ENCODE assay signal across 20 cellular contexts in genomic region chr7:114917211-114917839, GRCh38. TPM values are rescaled to one million over a fixed set of nuclear protein-coding genes. Genes with fewer than 3 reads are reported as not detected.
DNase-seq lines count a peak whose midpoint lies in the region; ATAC-seq, FAIRE-seq and TF ChIP-seq lines count a peak whose summit lies in the region.
"Had no signal": no experiment of that assay in that cellular context is flagged by ENCODE, and none has a peak within 500 bp of the region (broad histone marks: within the 10 kb centered on the region; RNA-seq: fewer than 3 reads in every experiment).

No MANE protein-coding gene starts in this region.

- no peak overlapping the region for H2BK5ac ChIP-seq in neuronal stem cell (ENCODE audit: low read length)

- H3K36me3 ChIP-seq in OCI-LY3 (replicated peaks; ENCODE audit: low read depth, low read length) (no peaks in the 10 kb centered on the region), GM12878 (ENCODE audit: control insufficient read depth in 2 of 2, insufficient read depth in 2 of 2, low read length in 1 of 2) (no peaks in the 10 kb centered on the region), esophagus squamous epithelium (no peaks in the 10 kb centered on the region), neuronal stem cell (replicated peaks in 1 of 2; ENCODE audit: control insufficient read depth in 2 of 2, insufficient read depth in 2 of 2, low read length in 2 of 2) (no peaks in the 10 kb centered on the region)
- H3K36me3 ChIP-seq: HAP-1, MG63, neural progenitor cell, suprapubic skin had no signal

- no peaks in the 10 kb centered on the region for H3K27me3 Mint-ChIP-seq in activated naive CD4-positive, alpha-beta T cell treated with anti-CD3 and anti-CD28 coated beads, Interleukin-2, amount 10 ng/mL, durations not matched to agents 7 days and 5 days
- no peaks in the 10 kb centered on the region for H3K27me3 Mint-ChIP-seq in type B pancreatic cell
- H3K27me3 Mint-ChIP-seq in HFFc6 (ENCODE audit: insufficient read depth), result no peaks in the 10 kb centered on the region

- H2BK12ac ChIP-seq in neuronal stem cell (ENCODE audit: low read length), result no peak overlapping the region

- H3K9ac ChIP-seq in OCI-LY3 (ENCODE audit: low read length) (peak overlapping the region; percentile 89), GM12878 (ENCODE audit: control insufficient read depth, insufficient read depth, low read length) (peak overlapping the region; percentile 76), neuronal stem cell (ENCODE audit: low read depth, low read length, poor library complexity) (no peak overlapping the region)
- H3K9ac ChIP-seq: neural progenitor cell had no signal

- H3K4me3 ChIP-seq in OCI-LY3 (ENCODE audit: low read length) (peak overlapping the region; percentile 67), GM12878 (peak overlapping the region; percentile 54), esophagus squamous epithelium (no peak overlapping the region), neuronal stem cell (ENCODE audit: low read length in 2 of 2) (no peak overlapping the region)
- H3K4me3 ChIP-seq: dorsolateral prefrontal cortex, HAP-1, MG63, neural progenitor cell, suprapubic skin had no signal

- H3K79me2 ChIP-seq in OCI-LY3 (ENCODE audit: low read length) (peaks cover 40% of the 10 kb centered on the region), GM12878 (ENCODE audit: control insufficient read depth, insufficient read depth, low read length) (peaks cover 24% of the 10 kb centered on the region)

- SMC1A ChIA-PET in GM12878 (lab: Charles Lee; ENCODE audit: uncharacterized antibody, unreplicated experiment), result interaction anchor here (0.9 to 8.9 kb wide), 14 partner anchors 8 to 139 kb away, joined by 3 to 122 read pairs (median 5); no protein-coding TSS in a partner anchor

- peak overlapping the region; percentile 79 to 87 for H3K27ac Mint-ChIP-seq in activated naive CD4-positive, alpha-beta T cell treated with anti-CD3 and anti-CD28 coated beads, Interleukin-2, amount 50 U/mL, for 72 hours
- H3K27ac Mint-ChIP-seq in activated naive CD4-positive, alpha-beta T cell treated with anti-CD3 and anti-CD28 coated beads, Interleukin-2, amount 10 ng/mL, durations not matched to agents 7 days and 5 days, result no peak overlapping the region
- H3K27ac Mint-ChIP-seq in type B pancreatic cell (peak overlapping the region; percentile 25), HFFc6 (no peak overlapping the region)
- H3K27ac Mint-ChIP-seq: neural progenitor cell had no signal

- no peak for TF ChIP-seq RAD21 in GM12878 (IDR thresholded peaks at IDR 0.05; ENCODE audit: insufficient read depth, low read depth, low read length)

- no peak overlapping the region for H3K4ac ChIP-seq in neuronal stem cell (ENCODE audit: low read length)

- CTCF ChIA-PET in activated naive CD4-positive, alpha-beta T cell treated with anti-CD3 and anti-CD28 coated beads, Interleukin-2, amount 10 ng/mL, durations not matched to agents 7 days and 5 days (lab: Charles Lee), result no interaction called here
- CTCF ChIA-PET in GM12878 (lab: Yijun Ruan, JAX), result interaction anchor here (1.2 to 3.5 kb wide), 9 partner anchors 10 to 90 kb away, joined by 3 to 19 read pairs (median 7); no protein-coding TSS in a partner anchor

- H3K14ac ChIP-seq in neuronal stem cell (ENCODE audit: low read length), result no peak overlapping the region

- POLR2A ChIA-PET in GM12878 (lab: Charles Lee), result interaction anchor here (1.2 to 4.4 kb wide), 6 partner anchors 10 to 119 kb away, joined by 4 to 30 read pairs (median 4); no protein-coding TSS in a partner anchor

- peaks cover 65% of the 10 kb centered on the region for H3K4me1 ChIP-seq in OCI-LY3 (ENCODE audit: low read length)
- peaks cover 22% of the 10 kb centered on the region for H3K4me1 ChIP-seq in GM12878 (ENCODE audit: control insufficient read depth, insufficient read depth, low read length)
- H3K4me1 ChIP-seq in esophagus squamous epithelium, result peaks cover 0 to 36% (median 3%) of the 10 kb centered on the region in 3 donors
- peaks cover 0 to 1% of the 10 kb centered on the region in 2 donors for H3K4me1 ChIP-seq in neuronal stem cell (ENCODE audit: control insufficient read depth in 2 of 2, insufficient read depth in 1 of 2, low read depth in 1 of 2, low read length in 2 of 2)
- H3K4me1 ChIP-seq: HAP-1 had no signal

- H4K8ac ChIP-seq in neuronal stem cell (ENCODE audit: low read depth, low read length), result no peak overlapping the region

- no peak overlapping the region for H3K18ac ChIP-seq in neuronal stem cell (ENCODE audit: low read length)

- WGBS in GM12878 (ENCODE audit: insufficient coverage, insufficient replicate concordance, low lambda C conversion rate, missing lambda C conversion rate), result 2% methylated on average over 4 of the region's 4 CpGs
- WGBS in esophagus squamous epithelium, 2 donors, result 36 to 39% methylated on average over 4 of the region's 4 CpGs
- WGBS in neuronal stem cell (ENCODE audit: extremely low coverage in 2 of 2, insufficient read length in 2 of 2, insufficient replicate concordance in 1 of 2), 2 donors, result no CpG with 5 or more reads among the region's 4 CpGs

- intact Hi-C loops in GM12878 (cut with micrococcal nuclease; ENCODE audit: unreplicated experiment) (loop anchor here (2.0 kb wide), 1 partner anchor 53 kb away; no protein-coding TSS in a partner anchor), esophagus squamous epithelium (cut with DNase I) (no loop called here)

- H3K79me1 ChIP-seq in neuronal stem cell (ENCODE audit: low read depth, low read length), result no peaks in the 10 kb centered on the region

- no peaks in the 10 kb centered on the region for H3K27me3 ChIP-seq in OCI-LY3 (ENCODE audit: low read depth, low read length)
- H3K27me3 ChIP-seq in GM12878 (replicated peaks in 1 of 2; ENCODE audit: control insufficient read depth in 2 of 2, insufficient read depth in 2 of 2, low read length in 1 of 2), result no peaks in the 10 kb centered on the region
- H3K27me3 ChIP-seq in esophagus squamous epithelium, result no peaks in the 10 kb centered on the region
- H3K27me3 ChIP-seq in neuronal stem cell (ENCODE audit: control insufficient read depth in 3 of 3, insufficient read depth in 3 of 3, low read depth in 1 of 3, low read length in 3 of 3), result no peaks in the 10 kb centered on the region
- H3K27me3 ChIP-seq: MG63, suprapubic skin had no signal

- H2AFZ ChIP-seq in OCI-LY3 (ENCODE audit: low read depth, low read length), result no peak overlapping the region
- H2AFZ ChIP-seq in GM12878 (ENCODE audit: control insufficient read depth, low read depth, low read length), result peak overlapping the region; percentile 76
- H2AFZ ChIP-seq in neuronal stem cell (ENCODE audit: low read length), result no peak overlapping the region
- H2AFZ ChIP-seq: neural progenitor cell had no signal

- H2BK15ac ChIP-seq in neuronal stem cell (ENCODE audit: low read length), result no peak overlapping the region

- no peak overlapping the region for H4K91ac ChIP-seq in neuronal stem cell (ENCODE audit: low read depth, low read length, poor library complexity)

- peaks cover 5 to 24% of the 10 kb centered on the region in 2 donors for H3K36me3 Mint-ChIP-seq in activated naive CD4-positive, alpha-beta T cell treated with anti-CD3 and anti-CD28 coated beads, Interleukin-2, amount 50 U/mL, for 72 hours
- H3K36me3 Mint-ChIP-seq in activated naive CD4-positive, alpha-beta T cell treated with anti-CD3 and anti-CD28 coated beads, Interleukin-2, amount 10 ng/mL, durations not matched to agents 7 days and 5 days, result peaks cover 1% of the 10 kb centered on the region
- no peaks in the 10 kb centered on the region for H3K36me3 Mint-ChIP-seq in type B pancreatic cell
- H3K36me3 Mint-ChIP-seq in HFFc6 (ENCODE audit: low read depth), result no peaks in the 10 kb centered on the region
- H3K36me3 Mint-ChIP-seq: neural progenitor cell had no signal

- peak overlapping the region; percentile 97 for H3K27ac ChIP-seq in OCI-LY3 (ENCODE audit: low read length)
- peak overlapping the region; percentile 95 for H3K27ac ChIP-seq in GM12878 (ENCODE audit: control insufficient read depth, insufficient read depth)
- H3K27ac ChIP-seq in esophagus squamous epithelium, result peak overlapping the region in 2 of 4 donors; percentile 5 to 64
- H3K27ac ChIP-seq in neuronal stem cell (replicated peaks; ENCODE audit: low read length), result no peak overlapping the region
- H3K27ac ChIP-seq: dorsolateral prefrontal cortex, neural progenitor cell, suprapubic skin had no signal

- no peak for FAIRE-seq in GM12878 (lab: Jason Lieb, UNC)

- H3K9me3 ChIP-seq in OCI-LY3 (ENCODE audit: insufficient read depth, low read length), result no peaks in the 10 kb centered on the region
- no peaks in the 10 kb centered on the region for H3K9me3 ChIP-seq in GM12878 (replicated peaks; ENCODE audit: control insufficient read depth, insufficient read depth, low read length)
- H3K9me3 ChIP-seq in esophagus squamous epithelium, result no peaks in the 10 kb centered on the region
- no peaks in the 10 kb centered on the region for H3K9me3 ChIP-seq in neuronal stem cell (replicated peaks in 1 of 2; ENCODE audit: control insufficient read depth in 2 of 2, insufficient read depth in 1 of 2, low read depth in 1 of 2, low read length in 2 of 2)
- H3K9me3 ChIP-seq: HAP-1, MG63, suprapubic skin had no signal

- TF ChIP-seq EP300 in GM12878 (IDR thresholded peaks at IDR 0.05; ENCODE audit: borderline replicate concordance in 1 of 2, control insufficient read depth in 1 of 2, low read depth in 2 of 2, low read length in 2 of 2), result no peak

- peaks cover 0 to 7% of the 10 kb centered on the region in 2 donors for H3K9me3 Mint-ChIP-seq in activated naive CD4-positive, alpha-beta T cell treated with anti-CD3 and anti-CD28 coated beads, Interleukin-2, amount 50 U/mL, for 72 hours
- no peaks in the 10 kb centered on the region for H3K9me3 Mint-ChIP-seq in activated naive CD4-positive, alpha-beta T cell treated with anti-CD3 and anti-CD28 coated beads, Interleukin-2, amount 10 ng/mL, durations not matched to agents 7 days and 5 days
- H3K9me3 Mint-ChIP-seq in type B pancreatic cell, result no peaks in the 10 kb centered on the region
- H3K9me3 Mint-ChIP-seq in HFFc6, result no peaks in the 10 kb centered on the region
- H3K9me3 Mint-ChIP-seq: neural progenitor cell had no signal

- H2AK5ac ChIP-seq in neuronal stem cell (ENCODE audit: low read depth, low read length), result no peak overlapping the region

- DNase-seq in activated naive CD4-positive, alpha-beta T cell treated with anti-CD3 and anti-CD28 coated beads, Interleukin-2, amount 50 U/mL, for 72 hours (ENCODE audit: low spot score in 2 of 2), result no peak
- DNase-seq in activated naive CD4-positive, alpha-beta T cell treated with anti-CD3 and anti-CD28 coated beads, Interleukin-2, amount 10 ng/mL, durations not matched to agents 7 days and 5 days, result no peak
- DNase-seq in GM12878 (ENCODE audit: low read depth, low spot score), result no peak
- no peak for DNase-seq in type B pancreatic cell (ENCODE audit: extremely low spot score, unreplicated experiment)
- no peak for DNase-seq in esophagus squamous epithelium (lab: John Stamatoyannopoulos, UW)
- no peak for DNase-seq in neuronal stem cell (ENCODE audit: low spot score)
- DNase-seq in HFFc6, result no peak
- DNase-seq: activated gamma-delta T cell treated with Interleukin-2 at 50 U/mL for 16 hours, Calu3, dorsolateral prefrontal cortex, GF-D8, head of caudate nucleus, mesendoderm, MG63, NCI-H2029, NCI-H446 treated with DMSO at 0.1 percent for 48 hours had no signal

- peaks cover 28% of the 10 kb centered on the region for H3K4me1 Mint-ChIP-seq in activated naive CD4-positive, alpha-beta T cell treated with anti-CD3 and anti-CD28 coated beads, Interleukin-2, amount 10 ng/mL, durations not matched to agents 7 days and 5 days
- H3K4me1 Mint-ChIP-seq in type B pancreatic cell (ENCODE audit: unreplicated experiment) (peaks cover 8% of the 10 kb centered on the region), HFFc6 (ENCODE audit: low read depth) (peaks cover 7% of the 10 kb centered on the region)

- RAD21 ChIA-PET in GM12878 (lab: Charles Lee; ENCODE audit: unreplicated experiment), result interaction anchor here (0.7 to 4.0 kb wide), 10 partner anchors 8 to 299 kb away, joined by 3 to 34 read pairs (median 6); no protein-coding TSS in a partner anchor

- TF ChIP-seq CTCF in OCI-LY3 (IDR thresholded peaks at IDR 0.05; ENCODE audit: low read depth, low read length), result no peak
- no peak for TF ChIP-seq CTCF in GM12878 (IDR thresholded peaks at IDR 0.05 in 2 of 3, conservative IDR thresholded peaks at IDR 0.05 in 1 of 3; ENCODE audit: control insufficient read depth in 2 of 3, extremely low read depth in 1 of 3, insufficient read depth in 1 of 3, low read depth in 3 of 3, low read length in 3 of 3)
- TF ChIP-seq CTCF in type B pancreatic cell (conservative IDR thresholded peaks at IDR 0.05), result no peak
- no peak for TF ChIP-seq CTCF in esophagus squamous epithelium (IDR thresholded peaks at IDR 0.05)
- no peak for TF ChIP-seq CTCF in HFFc6 (IDR thresholded peaks at IDR 0.05)

- ATAC-seq in activated naive CD4-positive, alpha-beta T cell treated with anti-CD3 and anti-CD28 coated beads, Interleukin-2, amount 50 U/mL, for 72 hours, result no peak
- no peak for ATAC-seq in GM12878

- H3K4me3 Mint-ChIP-seq in activated naive CD4-positive, alpha-beta T cell treated with anti-CD3 and anti-CD28 coated beads, Interleukin-2, amount 10 ng/mL, durations not matched to agents 7 days and 5 days, result no peak overlapping the region
- H3K4me3 Mint-ChIP-seq in type B pancreatic cell (no peak overlapping the region), HFFc6 (no peak overlapping the region)
- H3K4me3 Mint-ChIP-seq: neural progenitor cell had no signal

- in situ Hi-C loops in GM12878 (cut with MboI), result no loop called here

- TF ChIP-seq POLR2A in GM12878 (IDR thresholded peaks at IDR 0.05; ENCODE audit: low read depth, low read length) (no peak), esophagus squamous epithelium (IDR thresholded peaks at IDR 0.05) (no peak)

- peak overlapping the region; percentile 83 for H3K4me2 ChIP-seq in OCI-LY3 (ENCODE audit: low read length)
- H3K4me2 ChIP-seq in GM12878 (ENCODE audit: control insufficient read depth, insufficient read depth), result peak overlapping the region; percentile 93
- H3K4me2 ChIP-seq in neuronal stem cell (ENCODE audit: insufficient read depth, low read length, poor library complexity, severe bottlenecking), result no peak overlapping the region
- H3K4me2 ChIP-seq: neural progenitor cell had no signal

- no TSS peak for BruUV-seq in GM12878 (replicated peaks; lab: Mats Ljungman, UMichigan)

- H4K20me1 ChIP-seq in OCI-LY3 (ENCODE audit: insufficient read depth, low read length), result no peaks in the 10 kb centered on the region
- no peaks in the 10 kb centered on the region for H4K20me1 ChIP-seq in GM12878 (ENCODE audit: control insufficient read depth, insufficient read depth)

- no peak overlapping the region for H3K23ac ChIP-seq in neuronal stem cell (ENCODE audit: low read depth, low read length, poor library complexity)

- no peak overlapping the region for H2BK120ac ChIP-seq in neuronal stem cell (ENCODE audit: low read depth, low read length)

RNA-seq across cellular contexts. Expression of gene MDFIC, which starts 4.6 kb away (rescaled TPM):
- total RNA-seq in activated naive CD4-positive, alpha-beta T cell treated with anti-CD3 and anti-CD28 coated beads, Interleukin-2, amount 50 U/mL, for 72 hours, result 10 to 100 TPM; 41.0 to 86.0 TPM
- 50.7 and 52.3 TPM in 2 replicates for total RNA-seq in GM12878 (2013; cell fraction: nucleolus; rRNA removed)
- total RNA-seq in GM12878 (2014; rRNA removed) (49.3 and 57.8 TPM in 2 replicates), GM12878 (2014; rRNA removed; fragmentation: Illumina TruSeq; extraction: Trizol) (54.7 and 58.4 TPM in 2 replicates), GM12878 (2021) (39.0 and 50.5 TPM in 2 replicates), type B pancreatic cell (ENCODE audit: low replicate concordance) (20.2 and 20.7 TPM in 2 replicates), esophagus squamous epithelium (10 to 100 TPM; 16.0 to 29.2 (median 21.3) TPM)
- polyA plus RNA-seq in GM12878 (2011; ENCODE audit: low read depth), result 17.2 TPM
- polyA plus RNA-seq in GM12878 (2011; rRNA removed) (50.9 and 68.6 TPM in 2 replicates), GM12878 (2014; fragmentation: Illumina TruSeq; extraction: Trizol) (42.6 and 53.0 TPM in 2 replicates), GM12878 (2014; fragmentation: Nextera tagmentation; extraction: Ambion mirVana) (10 to 100 TPM; 11.5 to 16.1 TPM), GM12878 (2014; rRNA removed) (37.5 and 38.7 TPM in 2 replicates), GM12878 (2016; fragmentation: Nextera tagmentation; extraction: Ambion mirVana) (10 to 100 TPM in 1 of 2 experiments, 1 to 10 TPM in 1; 7.3 to 35.3 TPM)
- 25.8 and 32.4 TPM in 2 replicates for polyA plus RNA-seq in GM12878 (2011; cell fraction: cytosol; rRNA removed)
- polyA plus RNA-seq in GM12878 (2011; cell fraction: nucleus; rRNA removed), result 19.3 TPM in 2 replicates
- 36.3 and 36.8 TPM in 2 replicates for polyA plus RNA-seq in GM12878 (2012)
- polyA minus RNA-seq in GM12878 (2011; rRNA and poly(A)+ RNA removed), result 45.8 and 82.7 TPM in 2 replicates
- 27.0 and 34.0 TPM in 2 replicates for polyA minus RNA-seq in GM12878 (2011; cell fraction: cytosol; rRNA and poly(A)+ RNA removed)
- 20.1 and 42.3 TPM in 2 replicates for polyA minus RNA-seq in GM12878 (2011; cell fraction: nucleus; rRNA and poly(A)+ RNA removed)
- 11.9 TPM for polyA plus RNA-seq in neuronal stem cell (2013, experiment 1 of 2)
- polyA plus RNA-seq in neuronal stem cell (2013, experiment 2 of 2), result 12.3 TPM
- total RNA-seq in HFFc6 (2021; fragmentation: NEBNext Ultra II Directional; extraction: Animal tissue kit (Norgen Biotek cat#: 25700)), result 10 to 100 TPM; 33.3 to 57.9 (median 45.5) TPM

Comparison
In these comparisons a context has a peak if more than half of its experiments do, and no peak if none do; other contexts are left out.
1. H3K27ac Mint-ChIP-seq: peak in activated naive CD4-positive, alpha-beta T cell treated with anti-CD3 and anti-CD28 coated beads, Interleukin-2, amount 50 U/mL, for 72 hours (2 of 2) and type B pancreatic cell (single experiment); none in activated naive CD4-positive, alpha-beta T cell treated with anti-CD3 and anti-CD28 coated beads, Interleukin-2, amount 10 ng/mL, durations not matched to agents 7 days and 5 days (single experiment) and HFFc6 (single experiment).
2. H3K4me3 ChIP-seq: peak in OCI-LY3 (single experiment) and GM12878 (single experiment); none in esophagus squamous epithelium (0 of 4) and neuronal stem cell (0 of 2).